10 cellular contexts compared by ENCODE assay signal in the genomic region with DNA sequence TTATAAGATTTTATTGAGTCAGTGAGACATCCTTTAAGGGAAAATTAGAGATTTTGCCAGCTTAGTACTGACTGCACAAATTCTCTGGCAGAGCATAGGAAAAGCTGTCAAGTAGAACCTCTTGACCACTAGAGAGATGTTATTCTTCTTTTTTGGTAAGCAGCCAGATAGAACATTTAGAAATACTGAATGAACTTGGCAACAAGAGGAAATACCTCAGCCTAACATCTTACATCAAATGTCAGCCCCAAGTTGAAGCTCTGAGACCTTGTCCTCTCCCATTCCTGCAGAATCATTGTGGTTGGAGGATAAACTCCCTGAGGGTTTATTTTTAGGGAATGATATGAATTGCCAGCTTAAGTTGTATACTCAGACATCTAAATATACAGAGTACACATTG. TPM values are rescaled to one million over a fixed set of nuclear protein-coding genes. Genes with fewer than 3 reads are reported as not detected.
A peak's percentile ranks its signal among the peaks of the same experiment; 100 is the strongest.
DNase-seq lines count a peak whose midpoint lies in the region; ATAC-seq, FAIRE-seq and TF ChIP-seq lines count a peak whose summit lies in the region.
"Had no signal": no experiment of that assay in that cellular context is flagged by ENCODE, and none has a peak within 500 bp of the region (broad histone marks: within the 10 kb centered on the region; RNA-seq: fewer than 3 reads in every experiment).

No MANE protein-coding gene starts in this region.

- peaks cover 4% of the 10 kb centered on the region; the same call in 2 of the 3 replicates for H3K4me1 Mint-ChIP-seq in GM23338

- no peak overlapping the region for H3K27ac Mint-ChIP-seq in GM23338

- no peaks in the 10 kb centered on the region for H3K9me3 ChIP-seq in heart right ventricle

- H3K4me2 ChIP-seq in GM23338, result no peak overlapping the region

- H3K9me2 ChIP-seq in GM23338 (ENCODE audit: insufficient read depth), result no peaks in the 10 kb centered on the region

- no peaks in the 10 kb centered on the region for H3K79me2 ChIP-seq in GM23338 (replicated peaks; ENCODE audit: insufficient read depth)

- ATAC-seq in heart right ventricle (peak; percentile 79 to 94 (median 84)), HG02610 (IDR thresholded peaks at IDR 0.05; ENCODE audit: unreplicated experiment) (no peak), HG02852 (IDR thresholded peaks at IDR 0.05; ENCODE audit: unreplicated experiment) (no peak), HG02885 (IDR thresholded peaks at IDR 0.05; ENCODE audit: poor library complexity, unreplicated experiment) (no peak), GM23338 (no peak)

- H3K27me3 ChIP-seq in heart right ventricle, result no peaks in the 10 kb centered on the region
- H3K27me3 ChIP-seq in GM23338 (ENCODE audit: insufficient read depth), result no peaks in the 10 kb centered on the region

- TF ChIP-seq POLR2A in GM12891 (IDR thresholded peaks at IDR 0.05; ENCODE audit: low read depth, low read length), result no peak

- H3K36me3 ChIP-seq in heart right ventricle (peaks cover 0 to 10% (median 0%) of the 10 kb centered on the region in 9 donors), GM23338 (ENCODE audit: insufficient read depth) (no peaks in the 10 kb centered on the region)

- no peak overlapping the region for H3K4me3 Mint-ChIP-seq in GM23338

- intact Hi-C loops in heart right ventricle (cut with DNase I), result loop anchor here in 8 of 10 donors (1.0 to 10.0 kb wide), 5 partner anchors 52 to 69 kb away; a partner anchor contains a TSS

- H3K4me1 ChIP-seq in heart right ventricle, result peaks cover 3 to 69% (median 52%) of the 10 kb centered on the region in 9 donors
- 0 out of 2 replicates have a peak, but pooled peaks cover 4% of the 10 kb centered on the region for H3K4me1 ChIP-seq in GM23338 (ENCODE audit: insufficient read depth)

- H3K27ac ChIP-seq in heart right ventricle (peak overlapping the region; percentile 73 to 97 (median 88)), GM23338 (ENCODE audit: low read depth) (no peak overlapping the region)

- no peaks in the 10 kb centered on the region for H3K36me3 Mint-ChIP-seq in GM23338 (ENCODE audit: low read depth)

- DNase-seq in GM12891 (ENCODE audit: insufficient read length, low spot score) (no peak), amniotic epithelial cell (ENCODE audit: low read depth) (peak; percentile 100), heart right ventricle (no peak), skeletal muscle cell (ENCODE audit: low read depth) (peak; percentile 99), GM23338 (ENCODE audit: low spot score) (no peak)

- H3F3A ChIP-seq in GM23338 (replicated peaks; ENCODE audit: low read depth), result no peaks in the 10 kb centered on the region

- peaks cover 1% of the 10 kb centered on the region for H3K27me3 Mint-ChIP-seq in GM23338 (ENCODE audit: insufficient read depth, low read depth, poor library complexity)

- H4K20me1 ChIP-seq in GM23338 (replicated peaks; ENCODE audit: insufficient read depth), result no peaks in the 10 kb centered on the region

- H2AFZ ChIP-seq in GM23338, result no peak overlapping the region

- FAIRE-seq in GM12891 (lab: Jason Lieb, UNC), result peak; percentile 13
- FAIRE-seq: endometrium, TTC549 had no signal

- TF ChIP-seq CTCF in heart right ventricle (IDR thresholded peaks at IDR 0.05) (no peak), GM23338 (conservative IDR thresholded peaks at IDR 0.05; ENCODE audit: low read depth in 2 of 2) (no peak)

- H3K9me3 Mint-ChIP-seq in GM23338, result no peaks in the 10 kb centered on the region

- H3K4me3 ChIP-seq in heart right ventricle (peak overlapping the region in 1 of 10 donors; percentile 1), skeletal muscle cell (ENCODE audit: low read depth, low read length) (no peak overlapping the region), GM23338 (no peak overlapping the region)

TF ChIP-seq in GM12891, 5 proteins besides CTCF, POLR2A, EP300 and RAD21:
- TF ChIP-seq TAF1 (IDR thresholded peaks at IDR 0.05; ENCODE audit: low read depth, low read length), result no peak
- TF ChIP-seq SPI1 (IDR thresholded peaks at IDR 0.05; ENCODE audit: low read depth, low read length), result no peak
- TF ChIP-seq POU2F2 (IDR thresholded peaks at IDR 0.05; ENCODE audit: low read depth, low read length), result no peak
- TF ChIP-seq PAX5 (IDR thresholded peaks at IDR 0.05; ENCODE audit: insufficient read depth, low read length, severe bottlenecking), result no peak
- TF ChIP-seq POLR2AphosphoS5 (IDR thresholded peaks at IDR 0.05; ENCODE audit: low read depth, low read length), result no peak

TF ChIP-seq in GM23338, 12 proteins besides CTCF, POLR2A, EP300 and RAD21 (continues in another document):
- TF ChIP-seq, protein P1, sequence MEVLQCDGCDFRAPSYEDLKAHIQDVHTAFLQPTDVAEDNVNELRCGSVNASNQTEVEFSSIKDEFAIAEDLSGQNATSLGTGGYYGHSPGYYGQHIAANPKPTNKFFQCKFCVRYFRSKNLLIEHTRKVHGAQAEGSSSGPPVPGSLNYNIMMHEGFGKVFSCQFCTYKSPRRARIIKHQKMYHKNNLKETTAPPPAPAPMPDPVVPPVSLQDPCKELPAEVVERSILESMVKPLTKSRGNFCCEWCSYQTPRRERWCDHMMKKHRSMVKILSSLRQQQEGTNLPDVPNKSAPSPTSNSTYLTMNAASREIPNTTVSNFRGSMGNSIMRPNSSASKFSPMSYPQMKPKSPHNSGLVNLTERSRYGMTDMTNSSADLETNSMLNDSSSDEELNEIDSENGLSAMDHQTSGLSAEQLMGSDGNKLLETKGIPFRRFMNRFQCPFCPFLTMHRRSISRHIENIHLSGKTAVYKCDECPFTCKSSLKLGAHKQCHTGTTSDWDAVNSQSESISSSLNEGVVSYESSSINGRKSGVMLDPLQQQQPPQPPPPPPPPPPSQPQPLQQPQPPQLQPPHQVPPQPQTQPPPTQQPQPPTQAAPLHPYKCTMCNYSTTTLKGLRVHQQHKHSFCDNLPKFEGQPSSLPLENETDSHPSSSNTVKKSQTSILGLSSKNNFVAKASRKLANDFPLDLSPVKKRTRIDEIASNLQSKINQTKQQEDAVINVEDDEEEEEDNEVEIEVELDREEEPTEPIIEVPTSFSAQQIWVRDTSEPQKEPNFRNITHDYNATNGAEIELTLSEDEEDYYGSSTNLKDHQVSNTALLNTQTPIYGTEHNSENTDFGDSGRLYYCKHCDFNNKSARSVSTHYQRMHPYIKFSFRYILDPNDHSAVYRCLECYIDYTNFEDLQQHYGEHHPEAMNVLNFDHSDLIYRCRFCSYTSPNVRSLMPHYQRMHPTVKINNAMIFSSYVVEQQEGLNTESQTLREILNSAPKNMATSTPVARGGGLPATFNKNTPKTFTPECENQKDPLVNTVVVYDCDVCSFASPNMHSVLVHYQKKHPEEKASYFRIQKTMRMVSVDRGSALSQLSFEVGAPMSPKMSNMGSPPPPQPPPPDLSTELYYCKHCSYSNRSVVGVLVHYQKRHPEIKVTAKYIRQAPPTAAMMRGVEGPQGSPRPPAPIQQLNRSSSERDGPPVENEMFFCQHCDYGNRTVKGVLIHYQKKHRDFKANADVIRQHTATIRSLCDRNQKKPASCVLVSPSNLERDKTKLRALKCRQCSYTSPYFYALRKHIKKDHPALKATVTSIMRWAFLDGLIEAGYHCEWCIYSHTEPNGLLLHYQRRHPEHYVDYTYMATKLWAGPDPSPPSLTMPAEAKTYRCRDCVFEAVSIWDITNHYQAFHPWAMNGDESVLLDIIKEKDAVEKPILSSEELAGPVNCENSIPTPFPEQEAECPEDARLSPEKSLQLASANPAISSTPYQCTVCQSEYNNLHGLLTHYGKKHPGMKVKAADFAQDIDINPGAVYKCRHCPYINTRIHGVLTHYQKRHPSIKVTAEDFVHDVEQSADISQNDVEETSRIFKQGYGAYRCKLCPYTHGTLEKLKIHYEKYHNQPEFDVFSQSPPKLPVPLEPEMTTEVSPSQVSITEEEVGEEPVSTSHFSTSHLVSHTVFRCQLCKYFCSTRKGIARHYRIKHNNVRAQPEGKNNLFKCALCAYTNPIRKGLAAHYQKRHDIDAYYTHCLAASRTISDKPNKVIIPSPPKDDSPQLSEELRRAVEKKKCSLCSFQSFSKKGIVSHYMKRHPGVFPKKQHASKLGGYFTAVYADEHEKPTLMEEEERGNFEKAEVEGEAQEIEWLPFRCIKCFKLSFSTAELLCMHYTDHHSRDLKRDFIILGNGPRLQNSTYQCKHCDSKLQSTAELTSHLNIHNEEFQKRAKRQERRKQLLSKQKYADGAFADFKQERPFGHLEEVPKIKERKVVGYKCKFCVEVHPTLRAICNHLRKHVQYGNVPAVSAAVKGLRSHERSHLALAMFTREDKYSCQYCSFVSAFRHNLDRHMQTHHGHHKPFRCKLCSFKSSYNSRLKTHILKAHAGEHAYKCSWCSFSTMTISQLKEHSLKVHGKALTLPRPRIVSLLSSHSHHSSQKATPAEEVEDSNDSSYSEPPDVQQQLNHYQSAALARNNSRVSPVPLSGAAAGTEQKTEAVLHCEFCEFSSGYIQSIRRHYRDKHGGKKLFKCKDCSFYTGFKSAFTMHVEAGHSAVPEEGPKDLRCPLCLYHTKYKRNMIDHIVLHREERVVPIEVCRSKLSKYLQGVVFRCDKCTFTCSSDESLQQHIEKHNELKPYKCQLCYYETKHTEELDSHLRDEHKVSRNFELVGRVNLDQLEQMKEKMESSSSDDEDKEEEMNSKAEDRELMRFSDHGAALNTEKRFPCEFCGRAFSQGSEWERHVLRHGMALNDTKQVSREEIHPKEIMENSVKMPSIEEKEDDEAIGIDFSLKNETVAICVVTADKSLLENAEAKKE (CRISPR knock-in tag; IDR thresholded peaks at IDR 0.05), result no peak
- TF ChIP-seq STAT1 (IDR thresholded peaks at IDR 0.05; ENCODE audit: unreplicated experiment), result no peak
- no peak for TF ChIP-seq ZNF331 (CRISPR knock-in tag; IDR thresholded peaks at IDR 0.05; ENCODE audit: low read depth)
- no peak for TF ChIP-seq CREB1 (CRISPR knock-in tag; IDR thresholded peaks at IDR 0.05; ENCODE audit: low read depth)

RNA-seq across cellular contexts. Expression of a gene that starts 53.4 kb away (rescaled TPM):
- 1.7 TPM for polyA plus RNA-seq in GM12891 (2012; ENCODE audit: low read depth, missing spikeins)
- 10 to 100 TPM in 9 of 10 donors, 1 to 10 TPM in 1; 9.9 to 14.8 (median 12.4) TPM for total RNA-seq in heart right ventricle
- polyA plus RNA-seq in heart right ventricle, result 1 to 10 TPM; 2.4 to 2.7 TPM
- 7.5 TPM in 2 replicates for total RNA-seq in GM23338 (2014; rRNA removed; shearing (Covaris generic))
- polyA plus RNA-seq in GM23338 (2016; fragmentation: Nextera tagmentation; extraction: Ambion mirVana), result 3.4 and 4.6 TPM in 2 replicates

RNA-seq across cellular contexts. Expression of a gene that starts 55.5 kb away (rescaled TPM):
- 5.6 TPM for polyA plus RNA-seq in GM12891 (2012; ENCODE audit: low read depth, missing spikeins)
- total RNA-seq in heart right ventricle, result 100 to 1,000 TPM; 248 to 479 (median 396) TPM
- 1,000 to 10,000 TPM in 1 of 2 donors, 100 to 1,000 TPM in 1; 277 to 1,016 TPM for polyA plus RNA-seq in heart right ventricle
- total RNA-seq in GM23338 (2014; rRNA removed; shearing (Covaris generic)), result 2.6 and 3.8 TPM in 2 replicates
- polyA plus RNA-seq in GM23338 (2016; fragmentation: Nextera tagmentation; extraction: Ambion mirVana), result 11.8 and 12.2 TPM in 2 replicates

Comparison
In these comparisons a context has a peak if more than half of its experiments do, and no peak if none do; other contexts are left out.
1. DNase-seq: peak in amniotic epithelial cell (single experiment) and skeletal muscle cell (single experiment); none in GM12891 (single experiment), heart right ventricle (0 of 2) and GM23338 (single experiment).
2. ATAC-seq: peak in heart right ventricle (8 of 8); none in HG02610 (single experiment), HG02852 (single experiment), HG02885 (single experiment) and GM23338 (single experiment).
3. RNA of a gene that starts 55.5 kb away (total RNA-seq): 248 to 479 TPM in heart right ventricle; 2.6 to 3.8 TPM in GM23338; every median in the first group is over 10 times any median in the second.